ENCODE assay signal across 13 cellular contexts in genomic region chr9:126682113-126682810, GRCh38.
"Had no signal": no experiment of that assay in that cellular context is flagged by ENCODE, and none has a peak within 500 bp of the region (broad histone marks: within the 10 kb centered on the region; RNA-seq: fewer than 3 reads in every experiment).

No MANE protein-coding gene starts in this region.

- H3K36me3 Mint-ChIP-seq: activated naive CD8-positive, alpha-beta T cell treated with anti-CD3 and anti-CD28 coated beads for 36 hours had no signal

- DNase-seq: activated CD4-positive, alpha-beta T cell treated with anti-CD3 and anti-CD28 coated beads, Interleukin-2, amount 50 U/mL, for 4 hours; activated naive CD4-positive, alpha-beta T cell; activated naive CD8-positive, alpha-beta T cell treated with anti-CD3 and anti-CD28 coated beads for 36 hours; amniotic stem cell; effector memory CD4-positive, alpha-beta T cell; hippocampal formation; right lobe of liver; small intestine; stimulated activated CD4-positive, alpha-beta T cell treated with anti-CD3 and anti-CD28 coated beads, Interleukin-4, amount 100 ng/mL, for 1 hour had no signal

- H3K4me1 ChIP-seq: right lobe of liver had no signal

- ATAC-seq: right lobe of liver; stimulated activated effector memory CD8-positive, alpha-beta T cell treated with anti-CD3 and anti-CD28 coated beads, Interleukin-12 subunit alpha, Interleukin-12 subunit beta, amount 100 ng/mL, for 72 hours had no signal

- H3K27ac Mint-ChIP-seq: activated naive CD8-positive, alpha-beta T cell treated with anti-CD3 and anti-CD28 coated beads for 36 hours; dendritic cell treated with granulocyte-macrophage colony-stimulating factor and Interleukin-4, amounts not matched to agents 40 ng/mL and 50 ng/mL, for 4 days; stimulated activated effector memory CD8-positive, alpha-beta T cell treated with anti-CD3 and anti-CD28 coated beads, Interleukin-12 subunit alpha, Interleukin-12 subunit beta, amount 100 ng/mL, for 72 hours had no signal

- H3K27ac ChIP-seq: right lobe of liver, thoracic aorta, VCaP had no signal

- H3K4me3 ChIP-seq: right lobe of liver had no signal

- H3K4me3 Mint-ChIP-seq: activated naive CD8-positive, alpha-beta T cell treated with anti-CD3 and anti-CD28 coated beads for 36 hours; dendritic cell treated with granulocyte-macrophage colony-stimulating factor and Interleukin-4, amounts not matched to agents 40 ng/mL and 50 ng/mL, for 4 days; stimulated activated effector memory CD8-positive, alpha-beta T cell treated with anti-CD3 and anti-CD28 coated beads, Interleukin-12 subunit alpha, Interleukin-12 subunit beta, amount 100 ng/mL, for 72 hours had no signal

- H3K9me3 Mint-ChIP-seq: activated naive CD8-positive, alpha-beta T cell treated with anti-CD3 and anti-CD28 coated beads for 36 hours; dendritic cell treated with granulocyte-macrophage colony-stimulating factor and Interleukin-4, amounts not matched to agents 40 ng/mL and 50 ng/mL, for 4 days; stimulated activated effector memory CD8-positive, alpha-beta T cell treated with anti-CD3 and anti-CD28 coated beads, Interleukin-12 subunit alpha, Interleukin-12 subunit beta, amount 100 ng/mL, for 72 hours had no signal

- H3K9me3 ChIP-seq: right lobe of liver, thoracic aorta had no signal

- H3K4me1 Mint-ChIP-seq: activated naive CD8-positive, alpha-beta T cell treated with anti-CD3 and anti-CD28 coated beads for 36 hours had no signal

- H3K36me3 ChIP-seq: right lobe of liver, thoracic aorta had no signal
